18 cellular contexts compared by ENCODE assay signal in the genomic region with DNA sequence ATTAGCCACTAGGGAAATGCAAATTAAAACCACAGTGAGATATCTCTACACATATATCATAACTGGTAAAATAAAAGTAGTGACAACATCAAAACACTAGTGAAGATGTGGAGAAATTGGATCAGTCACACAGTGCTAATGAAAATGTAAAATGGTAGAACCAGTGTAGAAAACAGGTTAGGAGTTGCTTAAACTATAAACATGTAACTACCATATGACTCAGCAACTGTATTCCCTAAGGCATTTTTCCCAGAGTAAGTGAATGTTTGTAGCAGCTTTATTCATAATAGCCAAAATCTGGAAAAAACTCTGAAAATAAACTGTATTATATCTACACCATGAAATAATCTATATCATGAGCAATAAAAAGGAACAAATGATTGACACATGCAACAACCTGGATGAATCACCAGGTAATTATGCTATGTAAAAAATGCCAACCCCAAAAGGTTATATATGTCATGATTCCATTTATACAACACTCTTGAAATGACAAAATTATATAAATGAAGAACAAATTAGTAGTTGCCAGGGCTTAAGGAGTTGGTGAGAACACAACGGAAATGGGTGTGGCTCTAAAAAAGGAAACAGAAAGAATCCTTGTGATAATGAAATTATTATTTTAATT. TPM values are rescaled to one million over a fixed set of nuclear protein-coding genes. Genes with fewer than 3 reads are reported as not detected.
A peak's percentile ranks its signal among the peaks of the same experiment; 100 is the strongest.
DNase-seq lines count a peak whose midpoint lies in the region; ATAC-seq and TF ChIP-seq lines count a peak whose summit lies in the region.
"Had no signal": no experiment of that assay in that cellular context is flagged by ENCODE, and none has a peak within 500 bp of the region (broad histone marks: within the 10 kb centered on the region; RNA-seq: fewer than 3 reads in every experiment).

No MANE protein-coding gene starts in this region.

- no peak overlapping the region for H3K4me3 ChIP-seq in IMR-90 (ENCODE audit: insufficient read depth, low read depth, low read length)
- no peak overlapping the region for H3K4me3 ChIP-seq in choroid plexus epithelial cell (ENCODE audit: low read depth, low read length)
- H3K4me3 ChIP-seq: upper lobe of left lung had no signal

- H2BK20ac ChIP-seq in IMR-90 (ENCODE audit: low read depth, low read length): no peak overlapping the region

- no peak overlapping the region for H2AK5ac ChIP-seq in IMR-90 (ENCODE audit: low read depth, low read length)

- intact Hi-C loops in IMR-90 (cut with micrococcal nuclease): no loop called here

- H2AFZ ChIP-seq in IMR-90 (replicated peaks; ENCODE audit: low read length, poor library complexity): no peak overlapping the region

- H2BK5ac ChIP-seq in IMR-90 (ENCODE audit: low read depth, low read length, poor library complexity, severe bottlenecking): no peak overlapping the region

- no peak overlapping the region for H3K4ac ChIP-seq in IMR-90 (ENCODE audit: low read depth, low read length)

- TF ChIP-seq POLR2A in IMR-90 (IDR thresholded peaks at IDR 0.05; ENCODE audit: low read depth, low read length): no peak

- no peaks in the 10 kb centered on the region for H4K20me1 ChIP-seq in IMR-90 (ENCODE audit: insufficient read depth, low read length)

- H3K27me3 ChIP-seq in IMR-90 (ENCODE audit: control insufficient read depth, insufficient read depth, low read length): no peaks in the 10 kb centered on the region
- H3K27me3 ChIP-seq: upper lobe of left lung had no signal

- no peak overlapping the region for H2AK9ac ChIP-seq in IMR-90 (replicated peaks; ENCODE audit: low read depth, low read length, poor library complexity)

- H3K18ac ChIP-seq in IMR-90 (ENCODE audit: low read depth, low read length): no peak overlapping the region

- peak; percentile 65 to 84 for ATAC-seq in activated CD4-positive, CD25-positive, alpha-beta regulatory T cell treated with anti-CD3 and anti-CD28 coated beads, Interleukin-2, amount 50 U/mL, for 24 hours
- ATAC-seq in IMR-90 (ENCODE audit: low read depth): 0 out of 2 replicates have a peak, but pooled peaks have one; percentile 24
- ATAC-seq: left cardiac atrium had no signal

- peaks cover 0 to 6% of the 10 kb centered on the region in 2 experiments; a peak in 2 of 4 replicates for H3K79me1 ChIP-seq in IMR-90 (ENCODE audit: low read depth in 1 of 2, low read length in 2 of 2)

- no peak for TF ChIP-seq RAD21 in IMR-90 (IDR thresholded peaks at IDR 0.05; ENCODE audit: low read length)

- DNase-seq in activated CD4-positive, CD25-positive, alpha-beta regulatory T cell treated with anti-CD3 and anti-CD28 coated beads, Interleukin-2, amount 50 U/mL, for 72 hours: no peak
- DNase-seq in IMR-90 (peak; percentile 43), choroid plexus epithelial cell (ENCODE audit: low read depth) (peak; percentile 20), putamen (ENCODE audit: low spot score) (peak; percentile 22), NCI-H510A (lab: John Stamatoyannopoulos, UW) (no peak), NCI-H1092 treated with DMSO at 0.1 percent for 48 hours (lab: John Stamatoyannopoulos, UW) (no peak), NCI-H2196 (lab: John Stamatoyannopoulos, UW; ENCODE audit: unreplicated experiment) (no peak)
- DNase-seq: activated CD4-positive, alpha-beta T cell treated with anti-CD3 and anti-CD28 coated beads, Interleukin-2, amount 50 U/mL, for 1 hour; activated T-cell treated with anti-CD3 and anti-CD28 coated beads, Interleukin-2, amount 50 U/mL, for 1 hour; caudate nucleus; left cardiac atrium; MM.1S; NCI-H1930; NCI-H526 treated with DMSO at 0.1 percent for 48 hours; stimulated activated CD4-positive, alpha-beta T cell treated with anti-CD3 and anti-CD28 coated beads, Interleukin-15, amount 100 ng/mL, for 24 hours; stimulated activated naive CD4-positive, alpha-beta T cell treated with Interleukin-2 at 50 U/mL for 16 hours; upper lobe of left lung had no signal

- no peak overlapping the region for H3K56ac ChIP-seq in IMR-90 (ENCODE audit: extremely low read depth, insufficient read depth, low read length)

- H3K36me3 ChIP-seq in IMR-90 (ENCODE audit: control insufficient read depth, insufficient read depth, low read length): peaks cover 8% of the 10 kb centered on the region

- H3K9me1 ChIP-seq in IMR-90 (ENCODE audit: insufficient read depth, low read length): 0 out of 2 replicates have a peak, but pooled peaks cover 6% of the 10 kb centered on the region

- H2BK15ac ChIP-seq in IMR-90 (ENCODE audit: low read depth, low read length): no peak overlapping the region

- no peak overlapping the region for H3K23ac ChIP-seq in IMR-90 (ENCODE audit: low read depth, low read length)

- no TSS peak for BruUV-seq in IMR-90 (replicated peaks; lab: Mats Ljungman, UMichigan)

- H3K4me2 ChIP-seq in IMR-90 (ENCODE audit: low read depth, low read length): no peak overlapping the region

- H4K5ac ChIP-seq in IMR-90 (ENCODE audit: low read depth, low read length): no peak overlapping the region

- no peak overlapping the region for H4K91ac ChIP-seq in IMR-90 (ENCODE audit: insufficient read depth, low read depth, low read length)

- TF ChIP-seq CTCF in IMR-90 (conservative IDR thresholded peaks at IDR 0.05; ENCODE audit: low read depth, low read length) (no peak), choroid plexus epithelial cell (conservative IDR thresholded peaks at IDR 0.05; ENCODE audit: low read depth, low read length) (no peak)

- no peak overlapping the region for H3K14ac ChIP-seq in IMR-90 (replicated peaks; ENCODE audit: low read depth, low read length)

- H4K8ac ChIP-seq in IMR-90 (ENCODE audit: low read depth in 2 of 2, low read length in 2 of 2): no peak overlapping the region

- in situ Hi-C loops in IMR-90 (cut with MboI; ENCODE audit: low sequenced_read_pairs): no loop called here

- no peak overlapping the region for H2BK120ac ChIP-seq in IMR-90 (ENCODE audit: low read depth, low read length)

- H3K4me1 ChIP-seq in IMR-90 (ENCODE audit: control insufficient read depth, insufficient read depth, low read length): 0 out of 2 replicates have a peak, but pooled peaks cover 2% of the 10 kb centered on the region
- H3K4me1 ChIP-seq: upper lobe of left lung had no signal

- POLR2A ChIA-PET in IMR-90 (lab: Charles Lee; ENCODE audit: unreplicated experiment): no interaction called here

- H3K27ac ChIP-seq in IMR-90 (ENCODE audit: insufficient read depth, low read length): no peak overlapping the region
- H3K27ac ChIP-seq: upper lobe of left lung had no signal

- no CpG with 5 or more reads among the region's 1 CpG for WGBS in IMR-90 (ENCODE audit: extremely low coverage in 2 of 2, insufficient read length in 1 of 2), 2 experiments

- no peaks in the 10 kb centered on the region for H3K9me3 ChIP-seq in IMR-90 (ENCODE audit: control insufficient read depth, insufficient read depth, low read length)
- H3K9me3 ChIP-seq: upper lobe of left lung had no signal

- no peak overlapping the region for H3K9ac ChIP-seq in IMR-90 (ENCODE audit: low read depth, low read length)

- dilution Hi-C loops in IMR-90 (cut with HindIII; ENCODE audit: low sequenced_read_pairs, unreplicated experiment): no loop called here

- CTCF ChIA-PET in IMR-90 (lab: Yijun Ruan, JAX): no interaction called here

TF ChIP-seq in IMR-90, 13 proteins besides CTCF, POLR2A, EP300 and RAD21:
- TF ChIP-seq NFE2L2 (IDR thresholded peaks at IDR 0.05; ENCODE audit: low read depth, low read length) (0 out of 2 replicates have a peak, but pooled peaks have one; percentile 10), BHLHE40 (IDR thresholded peaks at IDR 0.05; ENCODE audit: low read depth, low read length) (no peak)
TF ChIP-seq in IMR-90: peak in this region for 1.

RNA-seq across cellular contexts. Expression of a gene that starts 22.8 kb away (rescaled TPM):
- 4.7 and 8.6 TPM in 2 replicates for total RNA-seq in IMR-90 (2012; rRNA removed)
- polyA plus RNA-seq in IMR-90 (2012; rRNA removed): 4.6 and 6.1 TPM in 2 replicates
- 1.0 and 1.4 TPM in 2 replicates for polyA plus RNA-seq in IMR-90 (2012; cell fraction: cytosol; rRNA removed)
- 3.1 and 13.1 TPM in 2 replicates for polyA plus RNA-seq in IMR-90 (2012; cell fraction: nucleus; rRNA removed; ENCODE audit: low replicate concordance)

RNA-seq across cellular contexts. Expression of a gene that starts 22.9 kb away (rescaled TPM):
- 7.2 and 20.3 TPM in 2 replicates for total RNA-seq in IMR-90 (2012; rRNA removed)
- polyA plus RNA-seq in IMR-90 (2012; rRNA removed): 6.3 and 6.4 TPM in 2 replicates
- 1.6 and 2.1 TPM in 2 replicates for polyA plus RNA-seq in IMR-90 (2012; cell fraction: cytosol; rRNA removed)
- polyA plus RNA-seq in IMR-90 (2012; cell fraction: nucleus; rRNA removed; ENCODE audit: low replicate concordance): 1.5 and 3.9 TPM in 2 replicates

Comparison
In these comparisons a context has a peak if more than half of its experiments do, and no peak if none do; other contexts are left out.
1. DNase-seq: peak in IMR-90 (single experiment), choroid plexus epithelial cell (single experiment) and putamen (single experiment); none in activated CD4-positive, CD25-positive, alpha-beta regulatory T cell treated with anti-CD3 and anti-CD28 coated beads, Interleukin-2, amount 50 U/mL, for 72 hours (single experiment), NCI-H510A (single experiment), NCI-H1092 treated with DMSO at 0.1 percent for 48 hours (single experiment) and NCI-H2196 (single experiment).